Comparison of ENCODE assay signal across 10 cellular contexts in the genomic region with DNA sequence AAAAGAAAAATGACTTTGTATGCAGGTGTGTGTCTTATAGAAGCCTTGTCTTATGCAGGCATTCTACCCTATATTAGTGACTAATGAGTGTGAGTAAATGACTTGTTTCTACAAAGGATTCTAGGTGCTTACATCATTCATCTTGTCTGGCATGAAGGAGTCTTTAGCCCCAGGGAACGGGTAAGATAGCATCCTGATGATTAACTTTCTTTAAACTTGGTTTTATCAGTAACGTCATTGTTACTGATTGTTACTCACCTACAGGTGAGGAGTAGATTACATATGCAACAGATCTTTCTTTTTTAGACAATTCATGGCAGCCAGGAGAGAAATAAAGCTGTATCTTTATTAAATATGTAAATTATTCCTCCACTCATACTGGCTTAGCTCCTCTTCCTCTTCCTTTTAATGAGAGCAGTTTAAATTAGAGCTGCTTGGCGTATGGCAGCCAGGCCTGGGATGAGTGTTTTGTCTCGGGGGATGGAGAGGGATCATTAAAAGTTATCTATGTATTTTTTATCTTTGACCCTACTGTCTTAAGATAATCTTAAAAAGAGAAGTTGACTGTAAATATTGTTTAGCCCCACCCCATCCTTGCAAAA. TPM values are rescaled to one million over a fixed set of nuclear protein-coding genes. Genes with fewer than 3 reads are reported as not detected.
A peak's percentile ranks its signal among the peaks of the same experiment; 100 is the strongest.
DNase-seq lines count a peak whose midpoint lies in the region; ATAC-seq and TF ChIP-seq lines count a peak whose summit lies in the region.
"Had no signal": no experiment of that assay in that cellular context is flagged by ENCODE, and none has a peak within 500 bp of the region (broad histone marks: within the 10 kb centered on the region; RNA-seq: fewer than 3 reads in every experiment).

No MANE protein-coding gene starts in this region.

- no peak overlapping the region for H2AK5ac ChIP-seq in trophoblast cell (ENCODE audit: low read length)

- H4K8ac ChIP-seq in trophoblast cell (ENCODE audit: low read depth, low read length): no peak overlapping the region

- no peak overlapping the region for H2AFZ ChIP-seq in trophoblast cell (ENCODE audit: insufficient read depth, low read length, poor library complexity)

- ATAC-seq in WTC11 (no peak), GM18870 (IDR thresholded peaks at IDR 0.05; ENCODE audit: unreplicated experiment) (no peak)

- POLR2A ChIA-PET in WTC11 (lab: Charles Lee): interaction anchor here (0.5 kb wide), 1 partner anchor 13 kb away, joined by 3 read pairs; no protein-coding TSS in a partner anchor

- no peaks in the 10 kb centered on the region for H3K27me3 ChIP-seq in trophoblast cell (ENCODE audit: insufficient read depth, low read length)
- H3K27me3 ChIP-seq: BLaER1 had no signal

- no peaks in the 10 kb centered on the region for H3K79me2 ChIP-seq in trophoblast cell (ENCODE audit: control insufficient read depth, insufficient read depth, low read length, poor library complexity)

- H3K36me3 Mint-ChIP-seq in WTC11 (no peaks in the 10 kb centered on the region), glutamatergic neuron (ENCODE audit: unreplicated experiment) (peaks cover 4% of the 10 kb centered on the region)

- H3K27me3 Mint-ChIP-seq in WTC11 (ENCODE audit: low read depth) (no peaks in the 10 kb centered on the region), glutamatergic neuron (ENCODE audit: unreplicated experiment) (no peaks in the 10 kb centered on the region)

- no peak overlapping the region for H3K14ac ChIP-seq in trophoblast cell (ENCODE audit: low read length)

- H3K4me3 Mint-ChIP-seq in WTC11: no peak overlapping the region
- H3K4me3 Mint-ChIP-seq in glutamatergic neuron (ENCODE audit: unreplicated experiment): no peak overlapping the region
- H3K4me3 Mint-ChIP-seq: neural crest cell had no signal

- no peak for TF ChIP-seq CTCF in WTC11 (IDR thresholded peaks at IDR 0.05)
- TF ChIP-seq CTCF in glutamatergic neuron (IDR thresholded peaks at IDR 0.05; ENCODE audit: partially characterized antibody, unreplicated experiment): no peak

- CTCF ChIA-PET in WTC11 (lab: Charles Lee): interaction anchor here (0.7 to 1.4 kb wide), 3 partner anchors 21 to 46 kb away, joined by 3 to 4 read pairs (median 3); no protein-coding TSS in a partner anchor

- H3K18ac ChIP-seq in trophoblast cell (ENCODE audit: low read length): no peak overlapping the region

- no peak overlapping the region for H3K27ac ChIP-seq in trophoblast cell (ENCODE audit: low read depth, low read length)
- H3K27ac ChIP-seq: BLaER1 had no signal

- DNase-seq in Daoy (ENCODE audit: low read depth): peak; percentile 42
- no peak for DNase-seq in WTC11 (ENCODE audit: low spot score)
- no peak for DNase-seq in glutamatergic neuron
- DNase-seq in trophoblast cell: peak; percentile 88 to 98
- no peak for DNase-seq in NCI-H1092 treated with DMSO at 0.1 percent for 48 hours (lab: John Stamatoyannopoulos, UW)
- DNase-seq in NCI-H1436 treated with DMSO at 0.1 percent for 48 hours (lab: John Stamatoyannopoulos, UW): no peak
- DNase-seq in T-helper 9 cell: no peak

- H3K27ac Mint-ChIP-seq in WTC11 (peak overlapping the region; percentile 18; the same call in 1 of the 2 replicates), glutamatergic neuron (ENCODE audit: unreplicated experiment) (peak overlapping the region; percentile 69)

- H4K12ac ChIP-seq in trophoblast cell (ENCODE audit: low read depth, low read length): no peak overlapping the region

- WGBS in trophoblast cell (ENCODE audit: extremely low coverage, insufficient coverage, insufficient read length): no CpG with 5 or more reads among the region's 4 CpGs

- no peaks in the 10 kb centered on the region for H3K4me1 ChIP-seq in trophoblast cell (ENCODE audit: control insufficient read depth in 1 of 2, insufficient read depth in 2 of 2, low read length in 2 of 2)
- H3K4me1 ChIP-seq: BLaER1 had no signal

- no peak overlapping the region for H2BK5ac ChIP-seq in trophoblast cell (ENCODE audit: low read depth, low read length, poor library complexity)

- no peaks in the 10 kb centered on the region for H3K36me3 ChIP-seq in trophoblast cell (ENCODE audit: control insufficient read depth in 1 of 2, insufficient read depth in 2 of 2, low read length in 2 of 2)

- no peak overlapping the region for H4K91ac ChIP-seq in trophoblast cell (ENCODE audit: low read depth, low read length)

- H2BK120ac ChIP-seq in trophoblast cell (ENCODE audit: insufficient read depth, low read length, poor library complexity): no peak overlapping the region

- H3K79me1 ChIP-seq in trophoblast cell (ENCODE audit: low read length): no peaks in the 10 kb centered on the region

- no peak overlapping the region for H3K4me3 ChIP-seq in trophoblast cell (ENCODE audit: low read depth, low read length)
- H3K4me3 ChIP-seq: BLaER1 had no signal

- H3K4me2 ChIP-seq in trophoblast cell (ENCODE audit: low read length): no peak overlapping the region
- H3K4me2 ChIP-seq: BLaER1 had no signal

- H2BK12ac ChIP-seq in trophoblast cell (ENCODE audit: low read length): no peak overlapping the region

- 0 out of 2 replicates have a peak, but pooled peaks cover 2% of the 10 kb centered on the region for H3K4me1 Mint-ChIP-seq in WTC11
- peaks cover 7% of the 10 kb centered on the region for H3K4me1 Mint-ChIP-seq in glutamatergic neuron (ENCODE audit: low read depth, unreplicated experiment)

- H3K9me3 ChIP-seq in trophoblast cell (ENCODE audit: insufficient read depth, low read depth, low read length): no peaks in the 10 kb centered on the region
- H3K9me3 ChIP-seq: BLaER1 had no signal

- H3K9me3 Mint-ChIP-seq in WTC11 (no peaks in the 10 kb centered on the region), glutamatergic neuron (ENCODE audit: unreplicated experiment) (peaks cover 3% of the 10 kb centered on the region)
- H3K9me3 Mint-ChIP-seq: neural crest cell had no signal

- no peak overlapping the region for H3K4ac ChIP-seq in trophoblast cell (ENCODE audit: low read depth, low read length)

- no peak overlapping the region for H3K9ac ChIP-seq in trophoblast cell (ENCODE audit: low read length)
- H3K9ac ChIP-seq: BLaER1 had no signal

- H3K23ac ChIP-seq in trophoblast cell (ENCODE audit: low read length): no peak overlapping the region

TF ChIP-seq in WTC11, 78 proteins besides CTCF, POLR2A, EP300 and RAD21 (continues in another document):
- TF ChIP-seq NR1H2 (CRISPR knock-in tag; IDR thresholded peaks at IDR 0.05) (no peak), ZNF532 (CRISPR knock-in tag; IDR thresholded peaks at IDR 0.05; ENCODE audit: borderline replicate concordance) (no peak)
- TF ChIP-seq, protein P1, sequence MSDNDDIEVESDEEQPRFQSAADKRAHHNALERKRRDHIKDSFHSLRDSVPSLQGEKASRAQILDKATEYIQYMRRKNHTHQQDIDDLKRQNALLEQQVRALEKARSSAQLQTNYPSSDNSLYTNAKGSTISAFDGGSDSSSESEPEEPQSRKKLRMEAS (CRISPR knock-in tag; IDR thresholded peaks at IDR 0.05): no peak
- TF ChIP-seq, protein P2, sequence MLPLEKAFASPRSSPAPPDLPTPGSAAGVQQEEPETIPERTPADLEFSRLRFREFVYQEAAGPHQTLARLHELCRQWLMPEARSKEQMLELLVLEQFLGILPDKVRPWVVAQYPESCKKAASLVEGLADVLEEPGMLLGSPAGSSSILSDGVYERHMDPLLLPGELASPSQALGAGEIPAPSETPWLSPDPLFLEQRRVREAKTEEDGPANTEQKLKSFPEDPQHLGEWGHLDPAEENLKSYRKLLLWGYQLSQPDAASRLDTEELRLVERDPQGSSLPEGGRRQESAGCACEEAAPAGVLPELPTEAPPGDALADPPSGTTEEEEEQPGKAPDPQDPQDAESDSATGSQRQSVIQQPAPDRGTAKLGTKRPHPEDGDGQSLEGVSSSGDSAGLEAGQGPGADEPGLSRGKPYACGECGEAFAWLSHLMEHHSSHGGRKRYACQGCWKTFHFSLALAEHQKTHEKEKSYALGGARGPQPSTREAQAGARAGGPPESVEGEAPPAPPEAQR (CRISPR knock-in tag; IDR thresholded peaks at IDR 0.05): no peak

RNA-seq across cellular contexts. Expression of gene ATP2A2, which starts 57.2 kb away (rescaled TPM):
- total RNA-seq in Daoy (2014; rRNA removed; shearing (Covaris generic)): 82.2 and 106 TPM in 2 replicates
- total RNA-seq in WTC11 (2021) (216 to 239 TPM (median 216 TPM) in 3 replicates), glutamatergic neuron (ENCODE audit: unreplicated experiment) (269 TPM)
- polyA plus RNA-seq in trophoblast cell (2013): 110 and 113 TPM in 2 replicates

Comparison
In these comparisons a context has a peak if more than half of its experiments do, and no peak if none do; other contexts are left out.
1. DNase-seq: peak in Daoy (single experiment) and trophoblast cell (2 of 2); none in WTC11 (single experiment), glutamatergic neuron (single experiment), NCI-H1092 treated with DMSO at 0.1 percent for 48 hours (single experiment), NCI-H1436 treated with DMSO at 0.1 percent for 48 hours (single experiment) and T-helper 9 cell (single experiment).